ENCODE assay signal across 8 cellular contexts in genomic region chr2:157173740-157174184, GRCh38.
DNase-seq lines count a peak whose midpoint lies in the region; ATAC-seq and TF ChIP-seq lines count a peak whose summit lies in the region.

No MANE protein-coding gene starts in this region.

- peaks cover 0 to 17% (median 11%) of the 10 kb centered on the region in 4 donors for H3K4me1 ChIP-seq in sigmoid colon

- no peak for TF ChIP-seq POLR2A in sigmoid colon (IDR thresholded peaks at IDR 0.05)

- TF ChIP-seq CTCF in foreskin fibroblast (IDR thresholded peaks at IDR 0.05; ENCODE audit: low read depth, low read length) (no peak), sigmoid colon (IDR thresholded peaks at IDR 0.05) (no peak)

- WGBS in sigmoid colon, 2 donors = 65 to 83% methylated on average over 5 of the region's 5 CpGs

- peak in 2 of 4 donors; percentile 5 to 14 for TF ChIP-seq EP300 in sigmoid colon (IDR thresholded peaks at IDR 0.05)

- H3K27me3 ChIP-seq in sigmoid colon = no peaks in the 10 kb centered on the region

- H3K36me3 ChIP-seq in sigmoid colon = no peaks in the 10 kb centered on the region

- H3K4me3 ChIP-seq in foreskin fibroblast (ENCODE audit: low read depth in 1 of 2, low read length in 2 of 2) = peak overlapping the region; percentile 7 to 33
- H3K4me3 ChIP-seq in sigmoid colon = no peak overlapping the region

- ATAC-seq in SK-N-SH treated with all-trans-retinoic acid at 6 μM for 48 hours (peak; percentile 95), HG02678 (IDR thresholded peaks at IDR 0.05; ENCODE audit: unreplicated experiment) (no peak)

- peak overlapping the region in 3 of 4 donors; percentile 3 to 69 (median 45) for H3K27ac ChIP-seq in sigmoid colon

- no peaks in the 10 kb centered on the region for H3K9me3 ChIP-seq in sigmoid colon

- intact Hi-C loops in sigmoid colon (cut with DNase I) = loop anchor here (10.0 kb wide), 1 partner anchor 839 kb away; the partner anchor contains the start of gene NR4A2

- DNase-seq in GM03348 (ENCODE audit: low spot score) (peak; percentile 80), foreskin fibroblast (peak; percentile 98), sigmoid colon (no peak), NCI-H2107 treated with DMSO at 0.1 percent for 48 hours (lab: John Stamatoyannopoulos, UW; ENCODE audit: unreplicated experiment) (no peak), NCI-H2029 treated with DMSO at 0.1 percent for 48 hours (lab: John Stamatoyannopoulos, UW) (no peak)
- DNase-seq in effector CD8-positive, alpha-beta T cell (lab: John Stamatoyannopoulos, UW) = no peak

TF ChIP-seq in SK-N-SH treated with all-trans-retinoic acid at 6 μM for 48 hours, 23 proteins besides CTCF, POLR2A, EP300 and RAD21:
- TF ChIP-seq ZC3H10 (CRISPR knock-in tag; IDR thresholded peaks at IDR 0.05) = peak; percentile 91
- TF ChIP-seq ISL1 (CRISPR knock-in tag; IDR thresholded peaks at IDR 0.05) = peak; percentile 94
- TF ChIP-seq RARB (CRISPR knock-in tag; IDR thresholded peaks at IDR 0.05) = peak; percentile 97
- TF ChIP-seq TOX (CRISPR knock-in tag; IDR thresholded peaks at IDR 0.05; ENCODE audit: borderline replicate concordance) = peak; percentile 95
- no peak for TF ChIP-seq CSDC2 (CRISPR knock-in tag; IDR thresholded peaks at IDR 0.05)

Comparison
In these comparisons a context has a peak if more than half of its experiments do, and no peak if none do; other contexts are left out.
1. DNase-seq: peak in GM03348 (single experiment) and foreskin fibroblast (2 of 2); none in sigmoid colon (single experiment), effector CD8-positive, alpha-beta T cell (single experiment), NCI-H2107 treated with DMSO at 0.1 percent for 48 hours (single experiment) and NCI-H2029 treated with DMSO at 0.1 percent for 48 hours (single experiment).
2. H3K4me3 ChIP-seq: peak in foreskin fibroblast (2 of 2); none in sigmoid colon (0 of 4).